In genomic region chr12:50120521-50120920, GRCh38 we compare ENCODE assay signal across 17 cellular contexts.
"Had no signal": no experiment of that assay in that cellular context is flagged by ENCODE, and none has a peak within 500 bp of the region (broad histone marks: within the 10 kb centered on the region; RNA-seq: fewer than 3 reads in every experiment).

No MANE protein-coding gene starts in this region.

- H3K27ac Mint-ChIP-seq: activated CD4-positive, alpha-beta memory T cell treated with anti-CD3 and anti-CD28 coated beads for 36 hours had no signal

- H3K27me3 Mint-ChIP-seq: activated CD4-positive, alpha-beta memory T cell treated with anti-CD3 and anti-CD28 coated beads for 36 hours; central memory CD8-positive, alpha-beta T cell; T-helper 17 cell had no signal

- DNase-seq: activated CD4-positive, alpha-beta memory T cell treated with anti-CD3 and anti-CD28 coated beads for 36 hours; activated CD4-positive, alpha-beta T cell treated with anti-CD3 and anti-CD28 coated beads for 48 hours; activated T-cell treated with anti-CD3 and anti-CD28 coated beads for 4 hours; brain microvascular endothelial cell; cortex of kidney; heart left ventricle; left cardiac atrium; mesenchymal stem cell; retina; stimulated activated CD4-positive, alpha-beta T cell treated with anti-CD3 and anti-CD28 coated beads, Interleukin-2, amount 100 ng/mL, for 48 hours; stimulated activated naive CD4-positive, alpha-beta T cell; SW 1271; T-helper 17 cell; thyroid gland; upper lobe of right lung had no signal

- H3K4me3 Mint-ChIP-seq: activated CD4-positive, alpha-beta memory T cell treated with anti-CD3 and anti-CD28 coated beads for 36 hours; central memory CD8-positive, alpha-beta T cell had no signal

- ATAC-seq: gastroesophageal sphincter, heart left ventricle, left cardiac atrium, T-helper 17 cell, upper lobe of right lung had no signal

- H3K9me3 Mint-ChIP-seq: activated CD4-positive, alpha-beta memory T cell treated with anti-CD3 and anti-CD28 coated beads for 36 hours; central memory CD8-positive, alpha-beta T cell had no signal
